8 cellular contexts compared by ENCODE assay signal in the genomic region with DNA sequence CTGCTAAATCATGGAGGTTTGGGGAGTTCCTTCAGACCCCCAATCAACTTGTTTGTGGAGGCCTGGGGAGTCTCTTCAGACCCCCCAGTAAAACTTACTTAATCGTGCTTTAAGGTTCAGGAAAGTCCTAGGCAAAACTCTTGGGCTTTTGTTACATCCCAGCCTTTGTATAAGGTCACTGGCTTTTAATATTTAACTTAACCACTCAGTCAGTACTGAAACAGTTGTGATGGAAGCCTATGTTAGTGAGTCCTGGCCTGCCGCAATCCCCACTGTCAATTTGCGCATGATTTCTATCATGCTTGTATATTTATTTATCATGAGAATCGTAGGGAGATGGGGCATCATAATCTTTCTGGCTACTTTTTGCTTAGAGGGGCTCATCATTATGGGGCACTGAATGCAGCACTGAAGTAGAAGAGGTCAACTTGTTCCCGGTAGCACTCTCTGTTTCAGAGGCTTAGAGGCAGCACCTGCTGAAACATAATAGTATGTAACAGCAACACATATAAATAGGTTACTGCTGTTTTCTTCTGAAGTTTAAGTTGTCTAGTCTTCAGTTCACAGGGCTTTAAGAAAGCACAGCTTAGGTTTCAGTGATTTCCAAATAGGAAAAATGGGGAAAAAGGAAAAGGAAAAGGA. TPM values are rescaled to one million over a fixed set of nuclear protein-coding genes. Genes with fewer than 3 reads are reported as not detected.
DNase-seq lines count a peak whose midpoint lies in the region; ATAC-seq, FAIRE-seq and TF ChIP-seq lines count a peak whose summit lies in the region.
"Not testable (repeated sequence)": the region's sequence is repeated elsewhere in the genome, so short reads cannot be mapped to it uniquely, and the experiment has no call there.

No MANE protein-coding gene starts in this region.

- TF ChIP-seq CTCF in astrocyte (IDR thresholded peaks at IDR 0.05; ENCODE audit: insufficient read depth, low read depth, low read length); mesothelial cell of epicardium (IDR thresholded peaks at IDR 0.05; ENCODE audit: unreplicated experiment): not testable (repeated sequence)

- not testable (repeated sequence) for H3K4me3 ChIP-seq in astrocyte (ENCODE audit: insufficient read depth, low read depth, low read length); skeletal muscle tissue (ENCODE audit: low read length in 3 of 3)

- H3K36me3 Mint-ChIP-seq in astrocyte (ENCODE audit: low read depth, unreplicated experiment), result not testable (repeated sequence)
- H3K36me3 Mint-ChIP-seq in mesothelial cell of epicardium, result peaks cover 28% of the 10 kb centered on the region

- H3K27me3 ChIP-seq in astrocyte (ENCODE audit: insufficient read depth, low read length); skeletal muscle tissue (ENCODE audit: control insufficient read depth in 3 of 3, insufficient read depth in 3 of 3, low read length in 3 of 3): not testable (repeated sequence)

- H3K4me3 Mint-ChIP-seq in astrocyte (ENCODE audit: unreplicated experiment); mesothelial cell of epicardium: not testable (repeated sequence)

- not testable (repeated sequence) for DNase-seq in GM12892 (ENCODE audit: insufficient read length); astrocyte (ENCODE audit: low read depth); mesothelial cell of epicardium (ENCODE audit: low spot score in 2 of 2, unreplicated experiment in 2 of 2)

- peaks cover 21% of the 10 kb centered on the region for H4K20me1 ChIP-seq in astrocyte (ENCODE audit: insufficient read depth, low read length)

- not testable (repeated sequence) for TF ChIP-seq POLR2A in GM12892 (IDR thresholded peaks at IDR 0.05; ENCODE audit: low read depth, low read length)

- H3K79me2 ChIP-seq in astrocyte (ENCODE audit: insufficient read depth, low read length), result peaks cover 73% of the 10 kb centered on the region

- H3K9me3 ChIP-seq in astrocyte (ENCODE audit: insufficient read depth, low read depth, low read length); skeletal muscle tissue (ENCODE audit: control insufficient read depth in 3 of 3, low read length in 3 of 3): not testable (repeated sequence)

- ATAC-seq in GM19043 (IDR thresholded peaks at IDR 0.05; ENCODE audit: low read depth, unreplicated experiment) (peak; percentile 88), GM21423 (IDR thresholded peaks at IDR 0.05; ENCODE audit: unreplicated experiment) (peak; percentile 81), HG02763 (IDR thresholded peaks at IDR 0.05; ENCODE audit: unreplicated experiment) (peak; percentile 74), HG03159 (IDR thresholded peaks at IDR 0.05; ENCODE audit: unreplicated experiment) (peak; percentile 82)

- not testable (repeated sequence) for H3K9ac ChIP-seq in astrocyte (ENCODE audit: low read length); skeletal muscle tissue (ENCODE audit: low read depth in 1 of 3, low read length in 3 of 3)

- H3K36me3 ChIP-seq in astrocyte (ENCODE audit: insufficient read depth, low read length); skeletal muscle tissue (ENCODE audit: control insufficient read depth in 3 of 3, insufficient read depth in 3 of 3, low read length in 3 of 3): not testable (repeated sequence)

- not testable (repeated sequence) for H3K27ac Mint-ChIP-seq in astrocyte (ENCODE audit: unreplicated experiment)
- H3K27ac Mint-ChIP-seq in mesothelial cell of epicardium, result peak overlapping the region; percentile 39

- H3K4me1 ChIP-seq in astrocyte (ENCODE audit: insufficient read depth, low read length); skeletal muscle tissue (ENCODE audit: control insufficient read depth in 3 of 3, insufficient read depth in 3 of 3, low read length in 3 of 3): not testable (repeated sequence)

- peak; percentile 46 for FAIRE-seq in GM12892 (lab: Jason Lieb, UNC)
- FAIRE-seq in astrocyte (lab: Jason Lieb, UNC), result peak; percentile 5

- not testable (repeated sequence) for H3K4me2 ChIP-seq in astrocyte (ENCODE audit: low read length)

- not testable (repeated sequence) for H2AFZ ChIP-seq in astrocyte (ENCODE audit: low read depth, low read length)

- H3K4me1 Mint-ChIP-seq in astrocyte (ENCODE audit: low read depth, unreplicated experiment), result not testable (repeated sequence)
- peaks cover 11% of the 10 kb centered on the region for H3K4me1 Mint-ChIP-seq in mesothelial cell of epicardium

- not testable (repeated sequence) for H3K27me3 Mint-ChIP-seq in astrocyte (ENCODE audit: low read depth, unreplicated experiment); mesothelial cell of epicardium (ENCODE audit: low read depth)

- not testable (repeated sequence) for H3K9me3 Mint-ChIP-seq in astrocyte (ENCODE audit: unreplicated experiment); mesothelial cell of epicardium

- not testable (repeated sequence) for H3K27ac ChIP-seq in astrocyte (ENCODE audit: low read depth, low read length)
- peak overlapping the region; percentile 48 for H3K27ac ChIP-seq in skeletal muscle tissue (ENCODE audit: low read depth, low read length)

RNA-seq across cellular contexts. Expression of gene SYAP1, which starts 7.1 kb away (rescaled TPM):
- 17.4 TPM for polyA plus RNA-seq in GM12892 (2012; ENCODE audit: missing spikeins)
- total RNA-seq in astrocyte (35.5 and 39.2 TPM in 2 replicates), mesothelial cell of epicardium (41.1 to 43.3 TPM (median 42.6 TPM) in 3 replicates), skeletal muscle tissue (12.0 TPM)

RNA-seq across cellular contexts. Expression of gene CTPS2, which starts 14.0 kb away (rescaled TPM):
- polyA plus RNA-seq in GM12892 (2012; ENCODE audit: missing spikeins), result 11.4 TPM
- total RNA-seq in astrocyte (10.8 and 11.4 TPM in 2 replicates), mesothelial cell of epicardium (75.1 to 78.1 TPM (median 75.3 TPM) in 3 replicates), skeletal muscle tissue (24.5 TPM)

RNA-seq across cellular contexts. Expression of gene TXLNG, which starts 59.8 kb away (rescaled TPM):
- polyA plus RNA-seq in GM12892 (2012; ENCODE audit: missing spikeins), result 16.9 TPM
- 8.1 and 9.8 TPM in 2 replicates for total RNA-seq in astrocyte
- total RNA-seq in mesothelial cell of epicardium, result 24.4 to 25.4 TPM (median 24.7 TPM) in 3 replicates
- total RNA-seq in skeletal muscle tissue, result 5.7 TPM
